27 cellular contexts compared by ENCODE assay signal in the genomic region with DNA sequence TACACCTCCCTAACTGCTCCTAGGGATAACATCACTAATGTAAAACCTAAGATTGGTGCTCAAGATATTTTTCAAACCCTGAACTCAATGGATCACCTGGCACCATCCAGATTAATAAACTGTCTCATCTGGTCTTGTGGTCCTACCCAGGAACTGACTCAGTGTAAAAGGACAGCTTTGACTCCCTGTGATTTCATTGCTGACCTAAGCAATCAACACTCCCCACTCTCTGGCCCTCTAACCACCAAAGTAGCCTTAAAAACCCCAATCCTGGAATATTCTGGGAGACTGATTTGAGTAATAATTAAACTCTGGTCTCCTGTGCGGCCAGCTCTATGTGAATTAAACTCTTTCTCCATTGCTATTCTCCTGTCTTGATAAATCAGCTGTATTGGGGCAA. TPM values are rescaled to one million over a fixed set of nuclear protein-coding genes. Genes with fewer than 3 reads are reported as not detected.
A peak's percentile ranks its signal among the peaks of the same experiment; 100 is the strongest.
DNase-seq lines count a peak whose midpoint lies in the region; ATAC-seq, FAIRE-seq and TF ChIP-seq lines count a peak whose summit lies in the region.
"Had no signal": no experiment of that assay in that cellular context is flagged by ENCODE, and none has a peak within 500 bp of the region (broad histone marks: within the 10 kb centered on the region; RNA-seq: fewer than 3 reads in every experiment).

No MANE protein-coding gene starts in this region.

- H4K91ac ChIP-seq in trophoblast cell (ENCODE audit: low read depth, low read length) = no peak overlapping the region

- H3K79me1 ChIP-seq in trophoblast cell (ENCODE audit: low read length) = no peaks in the 10 kb centered on the region

- H2BK120ac ChIP-seq in trophoblast cell (ENCODE audit: insufficient read depth, low read length, poor library complexity) = no peak overlapping the region

- no peak overlapping the region for H2BK12ac ChIP-seq in trophoblast cell (ENCODE audit: low read length)

- H3K36me3 ChIP-seq in bronchial epithelial cell (ENCODE audit: control insufficient read depth, insufficient read depth, low read length) = no peaks in the 10 kb centered on the region
- no peaks in the 10 kb centered on the region for H3K36me3 ChIP-seq in kidney epithelial cell (ENCODE audit: control insufficient read depth, insufficient read depth, low read length)
- no peaks in the 10 kb centered on the region for H3K36me3 ChIP-seq in tibial artery
- H3K36me3 ChIP-seq in trophoblast cell (ENCODE audit: control insufficient read depth in 1 of 2, insufficient read depth in 2 of 2, low read length in 2 of 2) = no peaks in the 10 kb centered on the region
- H3K36me3 ChIP-seq: BLaER1 treated with 17β-estradiol and CSF1 and Interleukin-3, amounts not matched to agents 10 nM and 100 nM; esophagus muscularis mucosa; right lobe of liver; thoracic aorta; WERI-Rb-1 had no signal

- H3K14ac ChIP-seq in trophoblast cell (ENCODE audit: low read length) = no peak overlapping the region

- H2AFZ ChIP-seq in trophoblast cell (ENCODE audit: insufficient read depth, low read length, poor library complexity) = no peak overlapping the region
- H2AFZ ChIP-seq: parathyroid adenoma had no signal

- no peak overlapping the region for H4K12ac ChIP-seq in trophoblast cell (ENCODE audit: low read depth, low read length)

- H2AK5ac ChIP-seq in trophoblast cell (ENCODE audit: low read length) = no peak overlapping the region

- H3K18ac ChIP-seq in trophoblast cell (ENCODE audit: low read length) = no peak overlapping the region

- no peak overlapping the region for H4K8ac ChIP-seq in trophoblast cell (ENCODE audit: low read depth, low read length)

- H3K23ac ChIP-seq in trophoblast cell (ENCODE audit: low read length) = no peak overlapping the region

- H3K27me3 ChIP-seq in bronchial epithelial cell (ENCODE audit: control insufficient read depth, insufficient read depth, low read length) = no peaks in the 10 kb centered on the region
- no peaks in the 10 kb centered on the region for H3K27me3 ChIP-seq in kidney epithelial cell (ENCODE audit: control insufficient read depth, insufficient read depth, low read length)
- no peaks in the 10 kb centered on the region for H3K27me3 ChIP-seq in tibial artery
- H3K27me3 ChIP-seq in trophoblast cell (ENCODE audit: insufficient read depth, low read length) = no peaks in the 10 kb centered on the region
- H3K27me3 ChIP-seq: BLaER1 treated with 17β-estradiol and CSF1 and Interleukin-3, amounts not matched to agents 10 nM and 100 nM; esophagus muscularis mucosa; right lobe of liver had no signal

- H3K9me3 ChIP-seq in tibial artery (no peaks in the 10 kb centered on the region), trophoblast cell (ENCODE audit: insufficient read depth, low read depth, low read length) (no peaks in the 10 kb centered on the region)
- H3K9me3 ChIP-seq: BLaER1 treated with 17β-estradiol and CSF1 and Interleukin-3, amounts not matched to agents 10 nM and 100 nM; esophagus muscularis mucosa; right lobe of liver; thoracic aorta had no signal

- no peak overlapping the region for H2BK5ac ChIP-seq in trophoblast cell (ENCODE audit: low read depth, low read length, poor library complexity)

- H3K27ac ChIP-seq in tibial artery (no peak overlapping the region), trophoblast cell (ENCODE audit: low read depth, low read length) (no peak overlapping the region)
- H3K27ac ChIP-seq: BLaER1 treated with 17β-estradiol and CSF1 and Interleukin-3, amounts not matched to agents 10 nM and 100 nM; esophagus muscularis mucosa; KMS-11; parathyroid adenoma; right lobe of liver; RWPE1; thoracic aorta; WERI-Rb-1 had no signal

- H3K4me1 ChIP-seq in tibial artery (peaks cover 0 to 4% (median 1%) of the 10 kb centered on the region in 4 donors), trophoblast cell (ENCODE audit: control insufficient read depth in 1 of 2, insufficient read depth in 2 of 2, low read length in 2 of 2) (peaks cover 3 to 4% of the 10 kb centered on the region in 2 experiments)
- H3K4me1 ChIP-seq: esophagus muscularis mucosa had no signal

- no peak overlapping the region for H3K9ac ChIP-seq in trophoblast cell (ENCODE audit: low read length)
- H3K9ac ChIP-seq: BLaER1 treated with 17β-estradiol and CSF1 and Interleukin-3, amounts not matched to agents 10 nM and 100 nM; KMS-11; parathyroid adenoma had no signal

- no peak for FAIRE-seq in bronchial epithelial cell (lab: Jason Lieb, UNC)
- FAIRE-seq: islet of Langerhans had no signal

- H3K79me2 ChIP-seq in trophoblast cell (ENCODE audit: control insufficient read depth, insufficient read depth, low read length, poor library complexity) = no peaks in the 10 kb centered on the region

- DNase-seq in Daoy (ENCODE audit: low read depth) (peak; percentile 7), LHCN-M2 (ENCODE audit: low read depth) (peak; percentile 69), bronchial epithelial cell (ENCODE audit: low read depth) (peak; percentile 59), kidney epithelial cell (ENCODE audit: low read depth) (peak; percentile 80), tibial artery (no peak), trophoblast cell (no peak), GM03348 (ENCODE audit: low spot score) (no peak), sciatic nerve (ENCODE audit: low spot score) (no peak)
- DNase-seq: activated CD4-positive, alpha-beta T cell treated with anti-CD3 and anti-CD28 coated beads, Interleukin-2, amount 50 U/mL, for 1 hour; aorta; DND-41; HFFc6; NCI-H526; nephron progenitor cell; right lobe of liver; stimulated activated naive CD8-positive, alpha-beta T cell treated with anti-CD3 and anti-CD28 coated beads, Interleukin-15, Interleukin-2, amounts not matched to agents 100 U/mL and 50 U/mL, for 24 hours; WERI-Rb-1 had no signal

- H3K4me3 ChIP-seq in bronchial epithelial cell (ENCODE audit: low read depth, low read length) (no peak overlapping the region), kidney epithelial cell (ENCODE audit: low read depth, low read length) (no peak overlapping the region), tibial artery (no peak overlapping the region), trophoblast cell (ENCODE audit: low read depth, low read length) (no peak overlapping the region)
- H3K4me3 ChIP-seq: BLaER1 treated with 17β-estradiol and CSF1 and Interleukin-3, amounts not matched to agents 10 nM and 100 nM; esophagus muscularis mucosa; right lobe of liver; thoracic aorta had no signal

- H3K4me2 ChIP-seq in trophoblast cell (ENCODE audit: low read length) = no peak overlapping the region
- H3K4me2 ChIP-seq: KMS-11 had no signal

- TF ChIP-seq CTCF in bronchial epithelial cell (IDR thresholded peaks at IDR 0.05; ENCODE audit: insufficient read depth, low read length, severe bottlenecking) (no peak), kidney epithelial cell (IDR thresholded peaks at IDR 0.05; ENCODE audit: insufficient read depth, low read length, poor library complexity, severe bottlenecking) (no peak), tibial artery (IDR thresholded peaks at IDR 0.05) (no peak)

- H3K4ac ChIP-seq in trophoblast cell (ENCODE audit: low read depth, low read length) = no peak overlapping the region

- no peak for ATAC-seq in sciatic nerve
- ATAC-seq: right lobe of liver; SK-N-SH treated with all-trans-retinoic acid at 6 μM for 48 hours; stimulated activated naive CD8-positive, alpha-beta T cell treated with anti-CD3 and anti-CD28 coated beads, Interleukin-15, Interleukin-2, amounts not matched to agents 100 U/mL and 50 U/mL, for 24 hours had no signal

- no CpG with 5 or more reads among the region's 1 CpG for WGBS in trophoblast cell (ENCODE audit: extremely low coverage, insufficient coverage, insufficient read length)

- intact Hi-C loops in tibial artery (cut with DNase I; ENCODE audit: low total_unique reads) (no loop called here), sciatic nerve (cut with DNase I) (no loop called here)

RNA-seq across cellular contexts. Expression of a gene that starts 6.2 kb away (rescaled TPM):
- total RNA-seq in Daoy (2014; rRNA removed; shearing (Covaris generic)) = 12.1 and 19.1 TPM in 2 replicates
- total RNA-seq in LHCN-M2 (2014; rRNA removed) (19.2 and 43.2 TPM in 2 replicates), bronchial epithelial cell (5.8 and 24.5 TPM in 2 replicates), kidney epithelial cell (64.2 and 77.6 TPM in 2 replicates), sciatic nerve (66.6 TPM)
- 7.5 TPM for polyA plus RNA-seq in LHCN-M2 (2012)
- 7.0 and 7.8 TPM in 2 replicates for polyA plus RNA-seq in trophoblast cell (2013)

RNA-seq across cellular contexts. Expression of a gene that starts 43.9 kb away (rescaled TPM):
- total RNA-seq in Daoy (2014; rRNA removed; shearing (Covaris generic)) = not detected in 2 replicates
- total RNA-seq in LHCN-M2 (2014; rRNA removed) (not detected in 2 replicates), bronchial epithelial cell (not detected in 2 replicates), kidney epithelial cell (0.55 and 0.92 TPM in 2 replicates), sciatic nerve (1.1 TPM)
- polyA plus RNA-seq in LHCN-M2 (2012) = 0.09 TPM
- 16.9 and 17.4 TPM in 2 replicates for polyA plus RNA-seq in trophoblast cell (2013)
- total RNA-seq: mononuclear cell had no signal

RNA-seq across cellular contexts. Expression of a gene that starts 58.5 kb away (rescaled TPM):
- not detected in 2 replicates for total RNA-seq in Daoy (2014; rRNA removed; shearing (Covaris generic))
- 0.32 and 0.63 TPM in 2 replicates for total RNA-seq in LHCN-M2 (2014; rRNA removed)
- polyA plus RNA-seq in LHCN-M2 (2012) = 5.2 TPM
- under 0.01 TPM in 1 of 2 replicates, not detected in the other for total RNA-seq in bronchial epithelial cell
- total RNA-seq in kidney epithelial cell = not detected in 2 replicates
- 0.03 TPM in 2 replicates for polyA plus RNA-seq in trophoblast cell (2013)
- not detected for total RNA-seq in sciatic nerve
- total RNA-seq: esophagus muscularis mucosa, lower leg skin, thoracic aorta had no signal

Comparison
In these comparisons a context has a peak if more than half of its experiments do, and no peak if none do; other contexts are left out.
1. DNase-seq: peak in Daoy (single experiment), LHCN-M2 (single experiment), bronchial epithelial cell (single experiment) and kidney epithelial cell (single experiment); none in tibial artery (0 of 2), trophoblast cell (0 of 2), GM03348 (single experiment) and sciatic nerve (single experiment).